Comparison of ENCODE assay signal across 1 cellular context in the genomic region with DNA sequence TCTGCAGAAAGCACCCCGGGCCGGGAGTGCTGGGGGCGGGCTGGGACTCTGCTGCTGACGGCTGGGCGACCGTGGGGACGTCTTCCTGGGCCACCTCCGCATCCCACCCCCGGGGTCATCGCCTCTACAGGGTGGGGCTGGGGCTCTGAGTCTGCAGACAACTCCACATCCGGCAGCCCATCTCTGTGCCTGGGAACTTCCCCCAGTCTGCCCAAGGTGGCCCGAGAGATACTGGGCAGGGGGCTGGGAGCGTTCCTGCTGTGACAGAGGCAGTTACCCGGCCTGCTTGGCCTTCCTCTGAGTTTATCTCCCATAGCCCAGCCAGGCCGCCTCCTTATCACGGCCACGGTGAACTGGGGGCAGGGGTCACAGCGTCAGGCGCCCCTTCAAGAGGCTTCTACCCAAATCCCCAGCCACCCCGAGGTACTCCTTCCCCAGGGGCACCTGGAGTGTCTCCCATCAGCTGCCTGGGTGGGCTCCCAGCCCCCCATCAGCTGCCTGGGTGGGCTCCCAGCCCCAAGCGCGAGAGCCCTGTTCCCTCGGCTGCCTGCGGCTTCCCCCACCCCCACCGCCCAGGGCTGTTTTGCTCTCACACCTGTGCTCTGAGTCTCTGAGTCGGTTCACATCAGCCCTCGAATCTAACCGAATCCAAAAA.
TF ChIP-seq lines count a peak whose summit lies in the region.

No MANE protein-coding gene starts in this region.

TF ChIP-seq in WTC11, 78 proteins besides CTCF, POLR2A, EP300 and RAD21 (continued from another document):
- TF ChIP-seq, protein P1, sequence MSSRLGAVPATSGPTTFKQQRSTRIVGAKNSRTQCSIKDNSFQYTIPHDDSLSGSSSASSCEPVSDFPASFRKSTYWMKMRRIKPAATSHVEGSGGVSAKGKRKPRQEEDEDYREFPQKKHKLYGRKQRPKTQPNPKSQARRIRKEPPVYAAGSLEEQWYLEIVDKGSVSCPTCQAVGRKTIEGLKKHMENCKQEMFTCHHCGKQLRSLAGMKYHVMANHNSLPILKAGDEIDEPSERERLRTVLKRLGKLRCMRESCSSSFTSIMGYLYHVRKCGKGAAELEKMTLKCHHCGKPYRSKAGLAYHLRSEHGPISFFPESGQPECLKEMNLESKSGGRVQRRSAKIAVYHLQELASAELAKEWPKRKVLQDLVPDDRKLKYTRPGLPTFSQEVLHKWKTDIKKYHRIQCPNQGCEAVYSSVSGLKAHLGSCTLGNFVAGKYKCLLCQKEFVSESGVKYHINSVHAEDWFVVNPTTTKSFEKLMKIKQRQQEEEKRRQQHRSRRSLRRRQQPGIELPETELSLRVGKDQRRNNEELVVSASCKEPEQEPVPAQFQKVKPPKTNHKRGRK (CRISPR knock-in tag; IDR thresholded peaks at IDR 0.05; ENCODE audit: borderline replicate concordance) = no peak
- no peak for TF ChIP-seq GABPB1 (CRISPR knock-in tag; IDR thresholded peaks at IDR 0.05)
- no peak for TF ChIP-seq ESRRA (CRISPR knock-in tag; IDR thresholded peaks at IDR 0.05; ENCODE audit: borderline replicate concordance)
- TF ChIP-seq SP1 (CRISPR knock-in tag; conservative IDR thresholded peaks at IDR 0.05) = no peak
- TF ChIP-seq ZNF121 (CRISPR knock-in tag; IDR thresholded peaks at IDR 0.05) = no peak
- TF ChIP-seq JUN (CRISPR knock-in tag; IDR thresholded peaks at IDR 0.05) = no peak
- TF ChIP-seq, protein P2, sequence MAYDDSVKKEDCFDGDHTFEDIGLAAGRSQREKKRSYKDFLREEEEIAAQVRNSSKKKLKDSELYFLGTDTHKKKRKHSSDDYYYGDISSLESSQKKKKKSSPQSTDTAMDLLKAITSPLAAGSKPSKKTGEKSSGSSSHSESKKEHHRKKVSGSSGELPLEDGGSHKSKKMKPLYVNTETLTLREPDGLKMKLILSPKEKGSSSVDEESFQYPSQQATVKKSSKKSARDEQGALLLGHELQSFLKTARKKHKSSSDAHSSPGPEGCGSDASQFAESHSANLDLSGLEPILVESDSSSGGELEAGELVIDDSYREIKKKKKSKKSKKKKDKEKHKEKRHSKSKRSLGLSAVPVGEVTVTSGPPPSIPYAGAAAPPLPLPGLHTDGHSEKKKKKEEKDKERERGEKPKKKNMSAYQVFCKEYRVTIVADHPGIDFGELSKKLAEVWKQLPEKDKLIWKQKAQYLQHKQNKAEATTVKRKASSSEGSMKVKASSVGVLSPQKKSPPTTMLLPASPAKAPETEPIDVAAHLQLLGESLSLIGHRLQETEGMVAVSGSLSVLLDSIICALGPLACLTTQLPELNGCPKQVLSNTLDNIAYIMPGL (CRISPR knock-in tag; IDR thresholded peaks at IDR 0.05) = no peak
- TF ChIP-seq ZNF416 (CRISPR knock-in tag; IDR thresholded peaks at IDR 0.05) = no peak
- TF ChIP-seq FOXJ3 (CRISPR knock-in tag; IDR thresholded peaks at IDR 0.05; ENCODE audit: borderline replicate concordance) = no peak
- TF ChIP-seq TEAD1 (CRISPR knock-in tag; IDR thresholded peaks at IDR 0.05) = no peak
- TF ChIP-seq FOXP1 (CRISPR knock-in tag; IDR thresholded peaks at IDR 0.05; ENCODE audit: borderline replicate concordance) = no peak
- TF ChIP-seq ZNF425 (CRISPR knock-in tag; conservative IDR thresholded peaks at IDR 0.05) = no peak
- no peak for TF ChIP-seq SOX15 (CRISPR knock-in tag; IDR thresholded peaks at IDR 0.05)
- TF ChIP-seq IRF2 (CRISPR knock-in tag; IDR thresholded peaks at IDR 0.05; ENCODE audit: borderline replicate concordance, low read depth) = no peak
